In the genomic region with DNA sequence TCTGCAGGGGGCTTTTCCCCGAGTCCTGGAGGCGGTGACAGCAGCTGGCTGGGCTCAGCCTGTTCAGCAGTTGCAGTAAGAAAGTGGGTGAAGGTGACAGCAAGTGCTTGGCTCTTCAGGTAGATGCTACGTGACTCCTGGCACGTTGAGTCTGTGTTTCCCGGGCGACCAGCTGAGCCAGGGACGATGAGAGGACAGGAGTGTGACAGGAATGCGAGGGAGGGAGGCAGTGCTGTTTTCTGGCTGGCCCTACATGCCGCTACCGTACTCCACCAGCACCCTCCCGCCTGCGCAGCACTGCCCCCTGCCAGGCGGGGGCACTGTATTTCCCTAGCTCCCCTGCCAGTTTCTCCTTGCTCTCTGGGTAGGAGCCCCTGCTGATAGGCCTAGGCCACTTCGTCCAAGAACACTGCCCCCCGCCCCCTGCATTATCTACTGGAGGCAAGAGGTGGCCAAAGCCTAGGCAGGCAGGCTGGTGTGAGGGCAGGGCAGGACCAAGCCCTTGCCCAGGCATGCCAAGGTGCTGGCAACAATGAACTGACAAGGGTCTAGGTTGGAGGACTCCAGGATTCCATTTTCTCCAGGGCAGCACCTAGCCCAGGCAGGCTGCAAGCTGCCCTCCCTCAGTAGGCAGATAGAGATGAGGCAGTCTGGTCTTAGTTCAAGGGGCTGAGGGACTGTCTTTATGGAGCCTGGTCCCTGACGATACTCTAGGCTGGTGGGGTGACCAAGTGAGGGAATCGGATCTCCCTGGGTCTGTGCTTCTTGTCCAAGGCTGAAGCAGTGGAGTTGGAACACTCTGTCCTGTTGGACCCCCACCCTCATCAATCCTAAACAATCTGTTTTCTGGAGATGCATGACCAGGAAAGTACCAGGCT, we compare ENCODE assay signal across 8 cellular contexts. TPM values are rescaled to one million over a fixed set of nuclear protein-coding genes. Genes with fewer than 3 reads are reported as not detected.
DNase-seq lines count a peak whose midpoint lies in the region; ATAC-seq and TF ChIP-seq lines count a peak whose summit lies in the region.

No MANE protein-coding gene starts in this region.

- H3K27me3 Mint-ChIP-seq in type B pancreatic cell = no peaks in the 10 kb centered on the region

- no peak overlapping the region for H3K4me3 ChIP-seq in GM12865 (ENCODE audit: low read depth, low read length)
- no peak overlapping the region for H3K4me3 ChIP-seq in fibroblast of mammary gland (ENCODE audit: control insufficient read depth, low read depth, low read length)
- peak overlapping the region; percentile 39 for H3K4me3 ChIP-seq in neural cell (ENCODE audit: low read length)

- no peaks in the 10 kb centered on the region for H3K9me3 ChIP-seq in neural cell (ENCODE audit: low read length)

- no peaks in the 10 kb centered on the region for H4K20me1 ChIP-seq in neural cell (ENCODE audit: insufficient read depth)

- no peaks in the 10 kb centered on the region for H3K36me3 ChIP-seq in neural cell (ENCODE audit: insufficient read depth, low read length)

- H3K4me1 Mint-ChIP-seq in type B pancreatic cell (ENCODE audit: unreplicated experiment) = peaks cover 35% of the 10 kb centered on the region

- H3K27ac Mint-ChIP-seq in type B pancreatic cell = peak overlapping the region; percentile 82

- TF ChIP-seq CTCF in GM12865 (IDR thresholded peaks at IDR 0.05; ENCODE audit: insufficient read depth, low read depth, low read length, missing control alignments) = peak; percentile 60
- TF ChIP-seq CTCF in fibroblast of mammary gland (conservative IDR thresholded peaks at IDR 0.05; ENCODE audit: control insufficient read depth, insufficient read depth, low read depth, low read length) = peak; percentile 51
- peak; percentile 41 for TF ChIP-seq CTCF in neural cell (IDR thresholded peaks at IDR 0.05; ENCODE audit: poor library complexity, severe bottlenecking)
- TF ChIP-seq CTCF in type B pancreatic cell (conservative IDR thresholded peaks at IDR 0.05) = peak; percentile 59

- no peaks in the 10 kb centered on the region for H3K27me3 ChIP-seq in neural cell (ENCODE audit: insufficient read depth, low read depth, low read length)

- no peak overlapping the region for H3K4me2 ChIP-seq in neural cell (ENCODE audit: low read length)

- no peaks in the 10 kb centered on the region for H3F3A ChIP-seq in neural cell (ENCODE audit: insufficient read depth, low read length, poor library complexity, severe bottlenecking)

- DNase-seq in GM12865 (ENCODE audit: low read depth) = peak; percentile 68
- peak; percentile 74 for DNase-seq in NCI-H774 (lab: John Stamatoyannopoulos, UW)
- peak; percentile 55 for DNase-seq in activated T-cell treated with anti-CD3 and anti-CD28 coated beads for 48 hours (ENCODE audit: low read depth)
- DNase-seq in fibroblast of mammary gland (ENCODE audit: low read depth) = peak; percentile 49
- no peak for DNase-seq in type B pancreatic cell (ENCODE audit: extremely low spot score, unreplicated experiment)
- no peak for DNase-seq in mesenteric fat pad (ENCODE audit: low spot score)

- no peaks in the 10 kb centered on the region for H3K9me3 Mint-ChIP-seq in type B pancreatic cell

- H3K9me2 ChIP-seq in neural cell (ENCODE audit: insufficient read depth, low read length) = no peaks in the 10 kb centered on the region

- peak overlapping the region; percentile 39 for H3K9ac ChIP-seq in neural cell (ENCODE audit: low read length)

- H3K27ac ChIP-seq in neural cell (ENCODE audit: low read length) = no peak overlapping the region

- ATAC-seq in HG03439 (IDR thresholded peaks at IDR 0.05; ENCODE audit: unreplicated experiment) = peak; percentile 40

- H2AFZ ChIP-seq in neural cell (ENCODE audit: low read depth, low read length) = no peak overlapping the region

- H3K4me3 Mint-ChIP-seq in type B pancreatic cell = peak overlapping the region; percentile 57

- no peaks in the 10 kb centered on the region for H3K79me2 ChIP-seq in neural cell (replicated peaks; ENCODE audit: insufficient read depth, low read length)

- TF ChIP-seq EP300 in neural cell (conservative IDR thresholded peaks at IDR 0.05; ENCODE audit: poor library complexity, severe bottlenecking) = no peak

- TF ChIP-seq RAD21 in neural cell (conservative IDR thresholded peaks at IDR 0.05) = no peak

- H3K36me3 Mint-ChIP-seq in type B pancreatic cell = peaks cover 3% of the 10 kb centered on the region

TF ChIP-seq in neural cell, 6 proteins besides CTCF, POLR2A, EP300 and RAD21:
- TF ChIP-seq MXI1 (conservative IDR thresholded peaks at IDR 0.05; ENCODE audit: poor library complexity, severe bottlenecking) = no peak
- peak; percentile 33 for TF ChIP-seq POLR2AphosphoS5 (IDR thresholded peaks at IDR 0.05)
- no peak for TF ChIP-seq EZH2 (IDR thresholded peaks at IDR 0.05; ENCODE audit: borderline replicate concordance, insufficient read depth, low read length, poor library complexity, severe bottlenecking)

RNA-seq across cellular contexts. Expression of a gene that starts 19.2 kb away (rescaled TPM):
- polyA plus RNA-seq in neural cell = 39.6 and 52.4 TPM in 2 replicates
- polyA minus RNA-seq in neural cell = 27.0 and 35.0 TPM in 2 replicates
- total RNA-seq in type B pancreatic cell (ENCODE audit: low replicate concordance) (43.7 and 49.1 TPM in 2 replicates), mesenteric fat pad (34.5 TPM)

RNA-seq across cellular contexts. Expression of a gene that starts 23.6 kb away (rescaled TPM):
- polyA plus RNA-seq in neural cell = 0.88 and 1.8 TPM in 2 replicates
- polyA minus RNA-seq in neural cell = 0.49 and 0.69 TPM in 2 replicates
- 0.14 and 0.53 TPM in 2 replicates for total RNA-seq in type B pancreatic cell (ENCODE audit: low replicate concordance)
- not detected for total RNA-seq in mesenteric fat pad

RNA-seq across cellular contexts. Expression of a gene that starts 32.8 kb away (rescaled TPM):
- polyA plus RNA-seq in neural cell = 43.2 and 64.2 TPM in 2 replicates
- 54.2 and 54.3 TPM in 2 replicates for polyA minus RNA-seq in neural cell
- total RNA-seq in type B pancreatic cell (ENCODE audit: low replicate concordance) (33.3 and 40.0 TPM in 2 replicates), mesenteric fat pad (19.0 TPM)

RNA-seq across cellular contexts. Expression of a gene that starts 39.3 kb away (rescaled TPM):
- polyA plus RNA-seq in neural cell = 103 and 117 TPM in 2 replicates
- polyA minus RNA-seq in neural cell = 50.9 and 51.4 TPM in 2 replicates
- 48.6 and 77.6 TPM in 2 replicates for total RNA-seq in type B pancreatic cell (ENCODE audit: low replicate concordance)
- total RNA-seq in mesenteric fat pad = 101 TPM

Comparison
In these comparisons a context has a peak if more than half of its experiments do, and no peak if none do; other contexts are left out.
1. DNase-seq: peak in GM12865 (single experiment), NCI-H774 (single experiment), activated T-cell treated with anti-CD3 and anti-CD28 coated beads for 48 hours (single experiment) and fibroblast of mammary gland (single experiment); none in type B pancreatic cell (single experiment) and mesenteric fat pad (single experiment).
2. Peak in every context shown above with its lines, with median percentiles within 50 percentile points of each other: CTCF ChIP-seq.